Comparison of ENCODE assay signal across 32 cellular contexts in genomic region chr22:43431821-43432554, GRCh38. TPM values are rescaled to one million over a fixed set of nuclear protein-coding genes. Genes with fewer than 3 reads are reported as not detected.
"Had no signal": no experiment of that assay in that cellular context is flagged by ENCODE, and none has a peak within 500 bp of the region (broad histone marks: within the 10 kb centered on the region; RNA-seq: fewer than 3 reads in every experiment).

No MANE protein-coding gene starts in this region.

- H3K4me3 ChIP-seq: left lung, lung, neural progenitor cell, ovary, right atrium auricular region, right lobe of liver, smooth muscle cell, tibial nerve, uterus had no signal

- H3K4me1 Mint-ChIP-seq: immature natural killer cell; mesothelial cell of epicardium; natural killer cell; stimulated activated naive B cell treated with anti-CD40 and anti-IgM and Interleukin-4, amounts not matched to agents 10 μg/mL and 1 μg/mL and 100 μg/mL, for 72 hours had no signal

- H2AFZ ChIP-seq: neural progenitor cell had no signal

- H3K4me3 Mint-ChIP-seq: immature natural killer cell; mesothelial cell of epicardium; naive B cell; natural killer cell; nephron progenitor cell; neural progenitor cell; stimulated activated naive B cell treated with anti-CD40 and anti-IgM and Interleukin-4, amounts not matched to agents 10 μg/mL and 1 μg/mL and 100 μg/mL, for 72 hours; stimulated activated naive CD8-positive, alpha-beta T cell treated with anti-CD3 and anti-CD28 coated beads, Interleukin-15, Interleukin-2, amounts not matched to agents 100 ng/mL and 50 ng/mL, for 24 hours; type B pancreatic cell had no signal

- H3K9me3 Mint-ChIP-seq: immature natural killer cell; mesothelial cell of epicardium; naive B cell; natural killer cell; nephron progenitor cell; neural progenitor cell; stimulated activated naive B cell treated with anti-CD40 and anti-IgM and Interleukin-4, amounts not matched to agents 10 μg/mL and 1 μg/mL and 100 μg/mL, for 72 hours; stimulated activated naive CD8-positive, alpha-beta T cell treated with anti-CD3 and anti-CD28 coated beads, Interleukin-15, Interleukin-2, amounts not matched to agents 100 ng/mL and 50 ng/mL, for 24 hours; type B pancreatic cell had no signal

- H3K9ac ChIP-seq: neural progenitor cell had no signal

- H3K4me2 ChIP-seq: neural progenitor cell, smooth muscle cell had no signal

- DNase-seq: hypothalamus; immature natural killer cell; kidney; left colon; left lung; mesendoderm; naive B cell; natural killer cell; nephron progenitor cell; occipital lobe; stimulated activated CD4-positive, alpha-beta T cell treated with anti-CD3 and anti-CD28 coated beads, Interleukin-12 subunit alpha, Interleukin-12 subunit beta, amount 100 ng/mL, for 4 hours; stimulated activated CD4-positive, alpha-beta T cell treated with anti-CD3 and anti-CD28 coated beads, Interleukin-15, amount 100 ng/mL, for 24 hours; stimulated activated CD4-positive, alpha-beta T cell treated with anti-CD3 and anti-CD28 coated beads, Interleukin-2, amount 100 ng/mL, for 24 hours; stimulated activated CD4-positive, alpha-beta T cell treated with anti-CD3 and anti-CD28 coated beads, Interleukin-4, amount 100 ng/mL, for 1 hour; stimulated activated naive B cell treated with anti-CD40 and anti-IgM and Interleukin-4, amounts not matched to agents 10 μg/mL and 1 μg/mL and 100 μg/mL, for 72 hours; substantia nigra; uterus had no signal

- H3K4me1 ChIP-seq: left lung, right atrium auricular region, tibial nerve, uterus had no signal

- H3K36me3 Mint-ChIP-seq: immature natural killer cell; mesothelial cell of epicardium; naive B cell; natural killer cell; neural progenitor cell; stimulated activated naive B cell treated with anti-CD40 and anti-IgM and Interleukin-4, amounts not matched to agents 10 μg/mL and 1 μg/mL and 100 μg/mL, for 72 hours; type B pancreatic cell had no signal

- H3K36me3 ChIP-seq: left lung, neural progenitor cell, neutrophil, ovary, right atrium auricular region, right lobe of liver, tibial nerve, uterus had no signal

- H3K9me3 ChIP-seq: left lung, neutrophil, ovary, right atrium auricular region, right lobe of liver, tibial nerve, uterus had no signal

- H3K27ac ChIP-seq: left lung, neural progenitor cell, neutrophil, ovary, right atrium auricular region, right lobe of liver, tibial nerve, uterus had no signal

- H3K27me3 ChIP-seq: ovary, right atrium auricular region, right lobe of liver, uterus had no signal

- H3K27ac Mint-ChIP-seq: immature natural killer cell; mesothelial cell of epicardium; natural killer cell; nephron progenitor cell; progenitor cell of endocrine pancreas; stimulated activated naive B cell treated with anti-CD40 and anti-IgM and Interleukin-4, amounts not matched to agents 10 μg/mL and 1 μg/mL and 100 μg/mL, for 72 hours; stimulated activated naive CD8-positive, alpha-beta T cell treated with anti-CD3 and anti-CD28 coated beads, Interleukin-15, Interleukin-2, amounts not matched to agents 100 ng/mL and 50 ng/mL, for 24 hours; type B pancreatic cell had no signal

RNA-seq across cellular contexts. Expression of gene MPPED1, which starts 20.2 kb away (rescaled TPM):
- total RNA-seq: kidney, left colon, left lung, mononuclear cell, natural killer cell, pulmonary artery endothelial cell, renal cortical epithelial cell, right atrium auricular region, smooth muscle cell had no signal
- polyA plus RNA-seq: immature natural killer cell, smooth muscle cell had no signal
